1 cellular context compared by ENCODE assay signal in the genomic region with DNA sequence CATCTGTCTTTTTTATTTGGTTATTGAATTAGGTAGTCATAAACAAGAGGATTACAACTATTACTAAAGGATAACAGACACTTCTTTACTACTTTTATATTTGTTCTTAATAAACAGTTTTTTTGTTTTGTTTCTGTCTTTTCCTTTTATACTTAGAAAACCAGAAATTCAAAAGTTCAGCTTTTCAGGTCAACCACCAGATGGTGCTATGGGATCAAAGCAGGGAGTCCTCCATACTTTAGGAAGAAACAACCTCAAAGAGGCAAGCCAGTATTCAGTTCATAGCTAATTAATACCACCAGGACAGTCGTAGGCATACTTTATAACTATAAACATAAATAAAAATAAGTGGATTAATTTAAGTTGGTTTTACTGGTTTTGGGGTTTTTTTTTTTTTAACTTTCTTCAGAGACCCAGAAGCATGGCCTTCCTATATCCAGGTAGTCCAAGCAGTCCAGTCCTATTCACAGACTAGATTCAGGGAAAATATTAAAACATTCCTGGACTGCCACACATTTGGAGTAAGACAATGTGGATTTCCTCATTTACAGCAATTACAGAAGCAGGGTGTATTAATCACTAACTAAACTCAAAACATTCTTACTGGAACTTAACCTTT.
TF ChIP-seq lines count a peak whose summit lies in the region.

No MANE protein-coding gene starts in this region.

TF ChIP-seq in H1, 55 proteins besides CTCF, POLR2A, EP300 and RAD21 (continued from another document):
- TF ChIP-seq SIX5 (IDR thresholded peaks at IDR 0.05; ENCODE audit: low read depth, low read length) (no peak), BCL11A (IDR thresholded peaks at IDR 0.05; ENCODE audit: low read depth in 2 of 2, low read length in 2 of 2) (no peak), CEBPB (IDR thresholded peaks at IDR 0.05; ENCODE audit: low read depth, low read length) (no peak), EGR1 (IDR thresholded peaks at IDR 0.05; ENCODE audit: borderline replicate concordance, low read depth, low read length) (no peak), RBBP5 (IDR thresholded peaks at IDR 0.05; ENCODE audit: borderline replicate concordance, low read depth, low read length) (no peak)
- TF ChIP-seq, protein P1, sequence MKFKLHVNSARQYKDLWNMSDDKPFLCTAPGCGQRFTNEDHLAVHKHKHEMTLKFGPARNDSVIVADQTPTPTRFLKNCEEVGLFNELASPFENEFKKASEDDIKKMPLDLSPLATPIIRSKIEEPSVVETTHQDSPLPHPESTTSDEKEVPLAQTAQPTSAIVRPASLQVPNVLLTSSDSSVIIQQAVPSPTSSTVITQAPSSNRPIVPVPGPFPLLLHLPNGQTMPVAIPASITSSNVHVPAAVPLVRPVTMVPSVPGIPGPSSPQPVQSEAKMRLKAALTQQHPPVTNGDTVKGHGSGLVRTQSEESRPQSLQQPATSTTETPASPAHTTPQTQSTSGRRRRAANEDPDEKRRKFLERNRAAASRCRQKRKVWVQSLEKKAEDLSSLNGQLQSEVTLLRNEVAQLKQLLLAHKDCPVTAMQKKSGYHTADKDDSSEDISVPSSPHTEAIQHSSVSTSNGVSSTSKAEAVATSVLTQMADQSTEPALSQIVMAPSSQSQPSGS (IDR thresholded peaks at IDR 0.05; ENCODE audit: low read length): no peak
